ENCODE assay signal across 13 cellular contexts in the genomic region with DNA sequence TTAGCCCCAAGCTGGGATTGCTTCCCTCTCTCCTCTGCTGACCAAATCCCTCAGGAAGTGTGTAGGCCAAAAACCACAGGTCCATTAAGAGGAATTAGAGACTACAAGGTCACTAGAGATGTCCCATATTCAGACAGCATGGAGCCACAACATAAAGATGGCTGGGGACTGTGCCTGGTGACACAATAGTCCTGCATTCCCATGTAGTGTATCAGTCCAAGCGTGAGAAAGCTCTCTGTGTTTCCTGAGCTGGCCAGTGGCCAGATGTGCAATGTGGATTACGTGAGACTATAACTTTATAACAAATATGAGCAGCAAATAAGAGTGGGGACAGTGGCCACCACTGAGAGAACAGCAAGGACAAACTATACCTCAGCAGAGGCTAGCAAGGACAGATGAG. TPM values are rescaled to one million over a fixed set of nuclear protein-coding genes. Genes with fewer than 3 reads are reported as not detected.
DNase-seq lines count a peak whose midpoint lies in the region; ATAC-seq and TF ChIP-seq lines count a peak whose summit lies in the region.
"Had no signal": no experiment of that assay in that cellular context is flagged by ENCODE, and none has a peak within 500 bp of the region (broad histone marks: within the 10 kb centered on the region; RNA-seq: fewer than 3 reads in every experiment).

No MANE protein-coding gene starts in this region.

- whole genome bisulfite sequencing in mammary epithelial cell (ENCODE audit: low coverage, missing lambda C conversion rate): 42% methylated on average over 2 of the region's 2 CpGs

- H3K27me3 ChIP-seq in mammary epithelial cell (ENCODE audit: insufficient read depth, low read length): no peaks in the 10 kb centered on the region
- H3K27me3 ChIP-seq in CD4-positive, alpha-beta memory T cell (ENCODE audit: insufficient read depth, low read length): no peaks in the 10 kb centered on the region

- H3K9ac ChIP-seq in mammary epithelial cell (ENCODE audit: insufficient read depth, low read length): no peak overlapping the region

- no peaks in the 10 kb centered on the region for H3K36me3 ChIP-seq in mammary epithelial cell (ENCODE audit: insufficient read depth, low read length)
- H3K36me3 ChIP-seq in CD4-positive, alpha-beta memory T cell (ENCODE audit: insufficient read depth, low read length): no peaks in the 10 kb centered on the region

- H4K20me1 ChIP-seq in mammary epithelial cell (ENCODE audit: insufficient read depth, low read length): no peaks in the 10 kb centered on the region

- no peak for ATAC-seq in T-helper 17 cell
- ATAC-seq in HG02852 (IDR thresholded peaks at IDR 0.05; ENCODE audit: unreplicated experiment): no peak
- ATAC-seq in HG02571 (IDR thresholded peaks at IDR 0.05; ENCODE audit: unreplicated experiment): no peak

- no peak for TF ChIP-seq CTCF in mammary epithelial cell (conservative IDR thresholded peaks at IDR 0.05 in 1 of 2, IDR thresholded peaks at IDR 0.05 in 1 of 2; ENCODE audit: extremely low read depth in 1 of 2, insufficient read depth in 1 of 2, low read depth in 1 of 2, low read length in 2 of 2)

- no peaks in the 10 kb centered on the region for H3K79me2 ChIP-seq in mammary epithelial cell (ENCODE audit: insufficient read depth, low read length)

- dilution Hi-C loops in mammary epithelial cell (cut with HindIII; ENCODE audit: low sequenced_read_pairs): loop anchor here (5.0 kb wide), 1 partner anchor 50 kb away; no protein-coding TSS in a partner anchor

- POLR2A ChIA-PET in CD4-positive, alpha-beta memory T cell (lab: Charles Lee; ENCODE audit: partially characterized antibody): no interaction called here

- H3K4me1 Mint-ChIP-seq in T-helper 17 cell: peaks cover 11% of the 10 kb centered on the region
- H3K4me1 Mint-ChIP-seq in CD4-positive, alpha-beta memory T cell: peaks cover 4 to 16% (median 8%) of the 10 kb centered on the region in 4 donors

- BruUV-seq in mammary epithelial cell (replicated peaks; lab: Mats Ljungman, UMichigan): no TSS peak

- no peaks in the 10 kb centered on the region for H3K9me3 ChIP-seq in mammary epithelial cell (replicated peaks; ENCODE audit: insufficient read depth, low read length)
- H3K9me3 ChIP-seq in T-helper 17 cell (ENCODE audit: control insufficient read depth, low read length, poor library complexity, severe bottlenecking): no peaks in the 10 kb centered on the region
- no peaks in the 10 kb centered on the region for H3K9me3 ChIP-seq in CD4-positive, alpha-beta memory T cell (ENCODE audit: control insufficient read depth in 1 of 2, low read length in 2 of 2)

- H3K4me3 Mint-ChIP-seq in T-helper 17 cell: no peak overlapping the region
- H3K4me3 Mint-ChIP-seq in CD4-positive, alpha-beta memory T cell: no peak overlapping the region
- H3K4me3 Mint-ChIP-seq: neural crest cell had no signal

- CTCF ChIA-PET in mammary epithelial cell (lab: Charles Lee; ENCODE audit: low non-redundant PET): no interaction called here
- CTCF ChIA-PET in CD4-positive, alpha-beta memory T cell (lab: Charles Lee; ENCODE audit: partially characterized antibody): interaction anchor here (1.5 to 4.4 kb wide), 3 partner anchors 8 to 15 kb away, joined by 6 to 24 read pairs (median 7); no protein-coding TSS in a partner anchor

- no peaks in the 10 kb centered on the region for H3K36me3 Mint-ChIP-seq in T-helper 17 cell (ENCODE audit: low read depth)
- H3K36me3 Mint-ChIP-seq in CD4-positive, alpha-beta memory T cell: no peaks in the 10 kb centered on the region

- in situ Hi-C loops in mammary epithelial cell (cut with MboI; ENCODE audit: low sequenced_read_pairs in 2 of 2): no loop called here

- no peak overlapping the region for H3K4me3 ChIP-seq in mammary epithelial cell (replicated peaks in 1 of 3; ENCODE audit: insufficient read depth in 1 of 3, low read depth in 2 of 3, low read length in 3 of 3)
- no peak overlapping the region for H3K4me3 ChIP-seq in CD4-positive, alpha-beta memory T cell (ENCODE audit: low read length in 2 of 2)

- H3K4me2 ChIP-seq in mammary epithelial cell (ENCODE audit: insufficient read depth, low read depth, low read length): no peak overlapping the region

- no peak overlapping the region for H3K27ac ChIP-seq in mammary epithelial cell (ENCODE audit: insufficient read depth, low read depth, low read length)
- no peak overlapping the region for H3K27ac ChIP-seq in CD4-positive, alpha-beta memory T cell (ENCODE audit: low read depth, low read length)

- no peaks in the 10 kb centered on the region for H3K4me1 ChIP-seq in mammary epithelial cell (ENCODE audit: insufficient read depth, low read length)
- no peaks in the 10 kb centered on the region for H3K4me1 ChIP-seq in CD4-positive, alpha-beta memory T cell (ENCODE audit: insufficient read depth, low read length)

- H3K27me3 Mint-ChIP-seq in T-helper 17 cell: peaks cover 16% of the 10 kb centered on the region
- peaks cover 0 to 4% of the 10 kb centered on the region in 2 donors for H3K27me3 Mint-ChIP-seq in CD4-positive, alpha-beta memory T cell

- no peak overlapping the region for H3K27ac Mint-ChIP-seq in T-helper 17 cell
- H3K27ac Mint-ChIP-seq in CD4-positive, alpha-beta memory T cell: no peak overlapping the region

- H2AFZ ChIP-seq in mammary epithelial cell (ENCODE audit: low read depth, low read length): peak overlapping the region; percentile 8

- H3K9me3 Mint-ChIP-seq in CD4-positive, alpha-beta memory T cell: no peaks in the 10 kb centered on the region
- H3K9me3 Mint-ChIP-seq: neural crest cell had no signal

- DNase-seq in A172 (ENCODE audit: low spot score) (peak; percentile 60), HT-29 (ENCODE audit: low spot score) (peak; percentile 40), mammary epithelial cell (peak; percentile 67), kidney tubule cell (ENCODE audit: low spot score) (peak; percentile 70), T-helper 17 cell (no peak)
- no peak for DNase-seq in CD4-positive, alpha-beta memory T cell
- DNase-seq: effector CD4-positive, alpha-beta T cell; NCI-H1436; OCI-M1; stimulated activated CD4-positive, alpha-beta T cell treated with anti-CD3 and anti-CD28 coated beads, Interleukin-2, amount 100 ng/mL, for 24 hours had no signal

- intact Hi-C loops in mammary epithelial cell (cut with micrococcal nuclease): loop anchor here (5.0 kb wide), 1 partner anchor 410 kb away; no protein-coding TSS in a partner anchor
- intact Hi-C loops in CD4-positive, alpha-beta memory T cell (cut with micrococcal nuclease): loop anchor here (5.0 kb wide), 1 partner anchor 610 kb away; no protein-coding TSS in a partner anchor

RNA-seq across cellular contexts. Expression of a gene that starts 7.6 kb away (rescaled TPM):
- not detected in 2 replicates for total RNA-seq in A172 (2014; rRNA removed; shearing (Covaris generic))
- not detected in 2 replicates for total RNA-seq in HT-29 (2014; rRNA removed; shearing (Covaris generic))
- total RNA-seq in mammary epithelial cell (not detected), T-helper 17 cell (not detected)
- not detected for polyA plus RNA-seq in mammary epithelial cell
- 2.9 TPM for polyA minus RNA-seq in mammary epithelial cell
- total RNA-seq in CD4-positive, alpha-beta memory T cell: not detected
- not detected for polyA plus RNA-seq in CD4-positive, alpha-beta memory T cell
- total RNA-seq: neural crest cell had no signal

RNA-seq across cellular contexts. Expression of a gene that starts 20.9 kb away (rescaled TPM):
- total RNA-seq in A172 (2014; rRNA removed; shearing (Covaris generic)): not detected in 2 replicates
- total RNA-seq in HT-29 (2014; rRNA removed; shearing (Covaris generic)): not detected in 2 replicates
- total RNA-seq in mammary epithelial cell: not detected
- polyA plus RNA-seq in mammary epithelial cell: not detected
- polyA minus RNA-seq in mammary epithelial cell: not detected
- total RNA-seq in T-helper 17 cell: not detected
- total RNA-seq in CD4-positive, alpha-beta memory T cell: not detected
- polyA plus RNA-seq in CD4-positive, alpha-beta memory T cell: not detected
- total RNA-seq: neural crest cell had no signal

RNA-seq across cellular contexts. Expression of a gene that starts 53.1 kb away (rescaled TPM):
- total RNA-seq in A172 (2014; rRNA removed; shearing (Covaris generic)): not detected in 2 replicates
- not detected in 2 replicates for total RNA-seq in HT-29 (2014; rRNA removed; shearing (Covaris generic))
- not detected for total RNA-seq in mammary epithelial cell
- not detected for polyA plus RNA-seq in mammary epithelial cell
- not detected for polyA minus RNA-seq in mammary epithelial cell
- total RNA-seq in T-helper 17 cell: not detected
- not detected for total RNA-seq in CD4-positive, alpha-beta memory T cell
- polyA plus RNA-seq in CD4-positive, alpha-beta memory T cell: not detected
- total RNA-seq: neural crest cell had no signal

Comparison
In these comparisons a context has a peak if more than half of its experiments do, and no peak if none do; other contexts are left out.
1. DNase-seq: peak in A172 (single experiment), HT-29 (single experiment), mammary epithelial cell (single experiment) and kidney tubule cell (single experiment); none in T-helper 17 cell (0 of 3) and CD4-positive, alpha-beta memory T cell (0 of 5).